In genomic region chr7:70632400-70632799, GRCh38 we compare ENCODE assay signal across 16 cellular contexts.
DNase-seq lines count a peak whose midpoint lies in the region; ATAC-seq and TF ChIP-seq lines count a peak whose summit lies in the region.
"Had no signal": no experiment of that assay in that cellular context is flagged by ENCODE, and none has a peak within 500 bp of the region (broad histone marks: within the 10 kb centered on the region; RNA-seq: fewer than 3 reads in every experiment).

No MANE protein-coding gene starts in this region.

- H3K36me3 Mint-ChIP-seq in brain (peaks cover 11% of the 10 kb centered on the region), glutamatergic neuron (ENCODE audit: unreplicated experiment) (peaks cover 8% of the 10 kb centered on the region), neural progenitor cell (peaks cover 10% of the 10 kb centered on the region)
- H3K36me3 Mint-ChIP-seq in activated T-helper 1 cell treated with anti-CD3 and anti-CD28 coated beads, Interleukin-12 subunit alpha, Interleukin-12 subunit beta, Interleukin-2, Interleukin-4 antibody, amounts not matched to agents 30 ng/mL and 10 ng/mL and 1 ng/mL, durations not matched to agents 14 hours and 24 hours and 36 hours (ENCODE audit: low read depth) = no peaks in the 10 kb centered on the region
- H3K36me3 Mint-ChIP-seq: CD4-positive, alpha-beta memory T cell had no signal

- H2BK20ac ChIP-seq in IMR-90 (ENCODE audit: low read depth, low read length) = no peak overlapping the region

- dilution Hi-C loops in IMR-90 (cut with HindIII; ENCODE audit: low sequenced_read_pairs, unreplicated experiment) = no loop called here

- H3K4me2 ChIP-seq in IMR-90 (ENCODE audit: low read depth, low read length) (no peak overlapping the region), neural progenitor cell (peak overlapping the region; percentile 56)

- WGBS in IMR-90 (ENCODE audit: extremely low coverage in 2 of 2, insufficient read length in 1 of 2), 2 experiments = 64% methylated on average over 4 of the region's 5 CpGs; no CpG with 5 or more reads in 1 of the 2 experiments

- H3K9me3 Mint-ChIP-seq in brain (peaks cover 0 to 4% (median 0%) of the 10 kb centered on the region in 5 experiments), glutamatergic neuron (ENCODE audit: unreplicated experiment) (peaks cover 19% of the 10 kb centered on the region), neural progenitor cell (peaks cover 2% of the 10 kb centered on the region)
- no peaks in the 10 kb centered on the region for H3K9me3 Mint-ChIP-seq in activated T-helper 1 cell treated with anti-CD3 and anti-CD28 coated beads, Interleukin-12 subunit alpha, Interleukin-12 subunit beta, Interleukin-2, Interleukin-4 antibody, amounts not matched to agents 30 ng/mL and 10 ng/mL and 1 ng/mL, durations not matched to agents 14 hours and 24 hours and 36 hours

- no TSS peak for BruUV-seq in IMR-90 (replicated peaks; lab: Mats Ljungman, UMichigan)

- H3K4me3 ChIP-seq in IMR-90 (ENCODE audit: insufficient read depth, low read depth, low read length) = no peak overlapping the region
- H3K4me3 ChIP-seq in neural progenitor cell = no peak overlapping the region
- H3K4me3 ChIP-seq: HAP-1 had no signal

- H3K4me1 ChIP-seq in IMR-90 (ENCODE audit: control insufficient read depth, insufficient read depth, low read length) (peaks cover 11% of the 10 kb centered on the region), neural progenitor cell (peaks cover 29% of the 10 kb centered on the region)

- H3K9ac ChIP-seq in IMR-90 (ENCODE audit: low read depth, low read length) (no peak overlapping the region), neural progenitor cell (no peak overlapping the region)

- no peak overlapping the region for H2BK5ac ChIP-seq in IMR-90 (ENCODE audit: low read depth, low read length, poor library complexity, severe bottlenecking)

- no peaks in the 10 kb centered on the region for H3K79me1 ChIP-seq in IMR-90 (ENCODE audit: low read depth in 1 of 2, low read length in 2 of 2)

- no peaks in the 10 kb centered on the region for H3K79me2 ChIP-seq in neural progenitor cell (ENCODE audit: low read depth)

- no peak overlapping the region for H4K5ac ChIP-seq in IMR-90 (ENCODE audit: low read depth, low read length)

- H2BK120ac ChIP-seq in IMR-90 (ENCODE audit: low read depth, low read length) = no peak overlapping the region

- TF ChIP-seq CTCF in IMR-90 (conservative IDR thresholded peaks at IDR 0.05; ENCODE audit: low read depth, low read length) (no peak), brain (conservative IDR thresholded peaks at IDR 0.05) (no peak), glutamatergic neuron (IDR thresholded peaks at IDR 0.05; ENCODE audit: partially characterized antibody, unreplicated experiment) (no peak), neural progenitor cell (IDR thresholded peaks at IDR 0.05) (no peak)

- POLR2A ChIA-PET in IMR-90 (lab: Charles Lee; ENCODE audit: unreplicated experiment) = no interaction called here

- H3K4me1 Mint-ChIP-seq in brain (peaks cover 83% of the 10 kb centered on the region), glutamatergic neuron (ENCODE audit: low read depth, unreplicated experiment) (peaks cover 41% of the 10 kb centered on the region), neural progenitor cell (peaks cover 48% of the 10 kb centered on the region)
- no peaks in the 10 kb centered on the region for H3K4me1 Mint-ChIP-seq in activated T-helper 1 cell treated with anti-CD3 and anti-CD28 coated beads, Interleukin-12 subunit alpha, Interleukin-12 subunit beta, Interleukin-2, Interleukin-4 antibody, amounts not matched to agents 30 ng/mL and 10 ng/mL and 1 ng/mL, durations not matched to agents 14 hours and 24 hours and 36 hours (ENCODE audit: low read depth)

- no peak overlapping the region for H4K91ac ChIP-seq in IMR-90 (ENCODE audit: insufficient read depth, low read depth, low read length)

- no peaks in the 10 kb centered on the region for H4K20me1 ChIP-seq in IMR-90 (ENCODE audit: insufficient read depth, low read length)
- peaks cover 8% of the 10 kb centered on the region for H4K20me1 ChIP-seq in neural progenitor cell (ENCODE audit: low read depth)

- no peak for TF ChIP-seq POLR2A in IMR-90 (IDR thresholded peaks at IDR 0.05; ENCODE audit: low read depth, low read length)

- no peak overlapping the region for H3K23ac ChIP-seq in IMR-90 (ENCODE audit: low read depth, low read length)

- H3K14ac ChIP-seq in IMR-90 (replicated peaks; ENCODE audit: low read depth, low read length) = no peak overlapping the region

- H3K27ac Mint-ChIP-seq in brain = peak overlapping the region in 3 of 5 experiments; percentile 67 to 96 (median 83)
- peak overlapping the region; percentile 65 for H3K27ac Mint-ChIP-seq in glutamatergic neuron (ENCODE audit: unreplicated experiment)
- H3K27ac Mint-ChIP-seq in neural progenitor cell = peak overlapping the region; percentile 42
- H3K27ac Mint-ChIP-seq in activated T-helper 1 cell treated with anti-CD3 and anti-CD28 coated beads, Interleukin-12 subunit alpha, Interleukin-12 subunit beta, Interleukin-2, Interleukin-4 antibody, amounts not matched to agents 30 ng/mL and 10 ng/mL and 1 ng/mL, durations not matched to agents 14 hours and 24 hours and 36 hours = no peak overlapping the region
- H3K27ac Mint-ChIP-seq: HFFc6 had no signal

- H3K9me3 ChIP-seq in IMR-90 (ENCODE audit: control insufficient read depth, insufficient read depth, low read length) = no peaks in the 10 kb centered on the region
- no peaks in the 10 kb centered on the region for H3K9me3 ChIP-seq in neural progenitor cell (ENCODE audit: low read depth)
- H3K9me3 ChIP-seq: BE2C, HAP-1 had no signal

- H2AK5ac ChIP-seq in IMR-90 (ENCODE audit: low read depth, low read length) = no peak overlapping the region

- ATAC-seq in IMR-90 (ENCODE audit: low read depth) (no peak), HG03097 (IDR thresholded peaks at IDR 0.05; ENCODE audit: low FRiP score, unreplicated experiment) (no peak), HG03139 (IDR thresholded peaks at IDR 0.05; ENCODE audit: unreplicated experiment) (no peak)

- H3K27me3 Mint-ChIP-seq in brain (peaks cover 10% of the 10 kb centered on the region), glutamatergic neuron (ENCODE audit: unreplicated experiment) (peaks cover 14% of the 10 kb centered on the region), neural progenitor cell (ENCODE audit: insufficient read depth, low read depth) (peaks cover 12% of the 10 kb centered on the region)
- no peaks in the 10 kb centered on the region for H3K27me3 Mint-ChIP-seq in activated T-helper 1 cell treated with anti-CD3 and anti-CD28 coated beads, Interleukin-12 subunit alpha, Interleukin-12 subunit beta, Interleukin-2, Interleukin-4 antibody, amounts not matched to agents 30 ng/mL and 10 ng/mL and 1 ng/mL, durations not matched to agents 14 hours and 24 hours and 36 hours (ENCODE audit: insufficient read depth)
- H3K27me3 Mint-ChIP-seq: CD4-positive, alpha-beta memory T cell had no signal

- H3F3A ChIP-seq in neural progenitor cell (ENCODE audit: low read depth) = peaks cover 34% of the 10 kb centered on the region

- no peak overlapping the region for H3K56ac ChIP-seq in IMR-90 (ENCODE audit: extremely low read depth, insufficient read depth, low read length)

- CTCF ChIA-PET in IMR-90 (lab: Yijun Ruan, JAX) = no interaction called here

- TF ChIP-seq RAD21 in IMR-90 (IDR thresholded peaks at IDR 0.05; ENCODE audit: low read length) = no peak

- in situ Hi-C loops in IMR-90 (cut with MboI; ENCODE audit: low sequenced_read_pairs) = no loop called here

- H2BK15ac ChIP-seq in IMR-90 (ENCODE audit: low read depth, low read length) = no peak overlapping the region

- H3K4ac ChIP-seq in IMR-90 (ENCODE audit: low read depth, low read length) = no peak overlapping the region

- no peak overlapping the region for H3K27ac ChIP-seq in IMR-90 (ENCODE audit: insufficient read depth, low read length)
- no peak overlapping the region for H3K27ac ChIP-seq in neural progenitor cell
- H3K27ac ChIP-seq: C4-2B, HL-60 had no signal

- no peak overlapping the region for H3K18ac ChIP-seq in IMR-90 (ENCODE audit: low read depth, low read length)

- intact Hi-C loops in IMR-90 (cut with micrococcal nuclease) = no loop called here
- intact Hi-C loops in activated T-helper 1 cell treated with anti-CD3 and anti-CD28 coated beads, Interleukin-12 subunit alpha, Interleukin-12 subunit beta, Interleukin-2, Interleukin-4 antibody, amounts not matched to agents 30 ng/mL and 10 ng/mL and 1 ng/mL, durations not matched to agents 14 hours and 24 hours and 36 hours (cut with micrococcal nuclease) = no loop called here

- H3K27me3 ChIP-seq in IMR-90 (ENCODE audit: control insufficient read depth, insufficient read depth, low read length) (0 out of 2 replicates have a peak, but pooled peaks cover 1% of the 10 kb centered on the region), neural progenitor cell (no peaks in the 10 kb centered on the region)
- H3K27me3 ChIP-seq: BE2C had no signal

- H3K4me3 Mint-ChIP-seq in brain = peak overlapping the region in 3 of 5 experiments; percentile 2 to 58 (median 37)
- H3K4me3 Mint-ChIP-seq in glutamatergic neuron (ENCODE audit: unreplicated experiment) = peak overlapping the region; percentile 40
- peak overlapping the region; percentile 2 for H3K4me3 Mint-ChIP-seq in neural progenitor cell
- no peak overlapping the region for H3K4me3 Mint-ChIP-seq in activated T-helper 1 cell treated with anti-CD3 and anti-CD28 coated beads, Interleukin-12 subunit alpha, Interleukin-12 subunit beta, Interleukin-2, Interleukin-4 antibody, amounts not matched to agents 30 ng/mL and 10 ng/mL and 1 ng/mL, durations not matched to agents 14 hours and 24 hours and 36 hours
- H3K4me3 Mint-ChIP-seq: CD4-positive, alpha-beta memory T cell; HFFc6 had no signal

- H2AK9ac ChIP-seq in IMR-90 (replicated peaks; ENCODE audit: low read depth, low read length, poor library complexity) = no peak overlapping the region

- H3K9me1 ChIP-seq in IMR-90 (ENCODE audit: insufficient read depth, low read length) = peaks cover 14% of the 10 kb centered on the region

- H3K36me3 ChIP-seq in IMR-90 (ENCODE audit: control insufficient read depth, insufficient read depth, low read length) (no peaks in the 10 kb centered on the region), neural progenitor cell (no peaks in the 10 kb centered on the region)
- H3K36me3 ChIP-seq: BE2C, HAP-1 had no signal

- no peak for DNase-seq in IMR-90
- no peak for DNase-seq in glutamatergic neuron
- no peak for DNase-seq in neural progenitor cell (ENCODE audit: low spot score)
- DNase-seq in activated T-helper 1 cell treated with anti-CD3 and anti-CD28 coated beads, Interleukin-12 subunit alpha, Interleukin-12 subunit beta, Interleukin-2, Interleukin-4 antibody, amounts not matched to agents 30 ng/mL and 10 ng/mL and 1 ng/mL, durations not matched to agents 14 hours and 24 hours and 36 hours (ENCODE audit: low spot score) = no peak
- DNase-seq: BE2C; CD4-positive, alpha-beta memory T cell; DMS79; EL; GOT3; HFFc6 had no signal

- H2AFZ ChIP-seq in IMR-90 (replicated peaks; ENCODE audit: low read length, poor library complexity) (peak overlapping the region; percentile 38), neural progenitor cell (replicated peaks) (no peak overlapping the region)

- H4K8ac ChIP-seq in IMR-90 (ENCODE audit: low read depth in 2 of 2, low read length in 2 of 2) = no peak overlapping the region

TF ChIP-seq in IMR-90, 13 proteins besides CTCF, POLR2A, EP300 and RAD21 (continues in another document):
- TF ChIP-seq RCOR1 (IDR thresholded peaks at IDR 0.05; ENCODE audit: insufficient replicate concordance, low read length) (no peak), SMC3 (IDR thresholded peaks at IDR 0.05; ENCODE audit: low read depth, low read length) (no peak)
